In genomic region chr3:150511096-150511670, GRCh38 we compare ENCODE assay signal across 27 cellular contexts.
"Had no signal": no experiment of that assay in that cellular context is flagged by ENCODE, and none has a peak within 500 bp of the region (broad histone marks: within the 10 kb centered on the region; RNA-seq: fewer than 3 reads in every experiment).

No MANE protein-coding gene starts in this region.

- H2AFZ ChIP-seq: neural progenitor cell had no signal

- H3K9me3 Mint-ChIP-seq: natural killer cell treated with Interleukin-12 subunit alpha and Interleukin-12 subunit beta and Interleukin-15 and Interleukin-18, amount 100 ng/mL, for 72 hours; stimulated activated naive CD8-positive, alpha-beta T cell treated with anti-CD3 and anti-CD28 coated beads, Interleukin-15, amount 100 ng/mL, for 72 hours had no signal

- FAIRE-seq: kidney had no signal

- H3K9ac ChIP-seq: neural progenitor cell had no signal

- H3K9me3 ChIP-seq: gastrocnemius medialis, left lung, mucosa of descending colon, prostate gland, right atrium auricular region, suprapubic skin, transverse colon, upper lobe of right lung, uterus had no signal

- H3K4me1 Mint-ChIP-seq: mesothelial cell of epicardium, naive B cell, neural progenitor cell had no signal

- ATAC-seq: gastrocnemius medialis; left lung; mucosa of descending colon; natural killer cell treated with Interleukin-12 subunit alpha and Interleukin-12 subunit beta and Interleukin-15 and Interleukin-18, amount 100 ng/mL, for 72 hours; sciatic nerve; stimulated activated naive CD8-positive, alpha-beta T cell treated with anti-CD3 and anti-CD28 coated beads, Interleukin-15, amount 100 ng/mL, for 72 hours; upper lobe of right lung had no signal

- H3K27me3 ChIP-seq: dorsolateral prefrontal cortex, gastrocnemius medialis, left lung, neural progenitor cell, right atrium auricular region, suprapubic skin, transverse colon, upper lobe of right lung, uterus had no signal

- H3K4me3 Mint-ChIP-seq: mesothelial cell of epicardium; naive B cell; natural killer cell treated with Interleukin-12 subunit alpha and Interleukin-12 subunit beta and Interleukin-15 and Interleukin-18, amount 100 ng/mL, for 72 hours; neural progenitor cell; stimulated activated naive CD8-positive, alpha-beta T cell treated with anti-CD3 and anti-CD28 coated beads, Interleukin-15, amount 100 ng/mL, for 72 hours had no signal

- DNase-seq: dorsolateral prefrontal cortex; effector CD4-positive, alpha-beta T cell; foreskin fibroblast; gastrocnemius medialis; head of caudate nucleus; kidney; left lung; mesenchymal stem cell; mucosa of descending colon; naive B cell; stimulated activated CD4-positive, alpha-beta T cell treated with anti-CD3 and anti-CD28 coated beads, Interleukin-12 subunit alpha, Interleukin-12 subunit beta, amount 100 ng/mL, for 4 hours; stimulated activated CD4-positive, alpha-beta T cell treated with anti-CD3 and anti-CD28 coated beads, Interleukin-1b, Interleukin-23, amount 100 ng/mL, for 48 hours; stimulated activated CD4-positive, alpha-beta T cell treated with anti-CD3 and anti-CD28 coated beads, Interleukin-4, amount 100 ng/mL, for 1 hour; stimulated activated CD8-positive, alpha-beta memory T cell treated with anti-CD3 and anti-CD28 coated beads, Interleukin-4, amount 100 ng/mL, for 48 hours; stimulated activated naive CD4-positive, alpha-beta T cell; stimulated activated naive CD8-positive, alpha-beta T cell treated with anti-CD3 and anti-CD28 coated beads, Interleukin-15, amount 100 ng/mL, for 72 hours; transverse colon; upper lobe of right lung; uterus had no signal

- H3K27ac Mint-ChIP-seq: mesothelial cell of epicardium; naive B cell; natural killer cell treated with Interleukin-12 subunit alpha and Interleukin-12 subunit beta and Interleukin-15 and Interleukin-18, amount 100 ng/mL, for 72 hours; neural progenitor cell; stimulated activated naive CD8-positive, alpha-beta T cell treated with anti-CD3 and anti-CD28 coated beads, Interleukin-15, amount 100 ng/mL, for 72 hours had no signal

- H3K4me1 ChIP-seq: gastrocnemius medialis, left lung, prostate gland, right atrium auricular region, suprapubic skin, transverse colon, upper lobe of right lung, uterus had no signal

- H3K4me3 ChIP-seq: dorsolateral prefrontal cortex, gastrocnemius medialis, left lung, mucosa of descending colon, neural progenitor cell, prostate gland, right atrium auricular region, smooth muscle cell, suprapubic skin, transverse colon, upper lobe of right lung, uterus had no signal

- H3K27ac ChIP-seq: dorsolateral prefrontal cortex, gastrocnemius medialis, left lung, neural progenitor cell, prostate gland, right atrium auricular region, suprapubic skin, transverse colon, upper lobe of right lung, uterus had no signal

- H3K36me3 Mint-ChIP-seq: mesothelial cell of epicardium, neural progenitor cell had no signal

- H3K4me2 ChIP-seq: neural progenitor cell, smooth muscle cell had no signal
